ENCODE assay signal across 17 cellular contexts in genomic region chr13:46909037-46909436, GRCh38. TPM values are rescaled to one million over a fixed set of nuclear protein-coding genes. Genes with fewer than 3 reads are reported as not detected.
A peak's percentile ranks its signal among the peaks of the same experiment; 100 is the strongest.
DNase-seq lines count a peak whose midpoint lies in the region; ATAC-seq and TF ChIP-seq lines count a peak whose summit lies in the region.
"Had no signal": no experiment of that assay in that cellular context is flagged by ENCODE, and none has a peak within 500 bp of the region (broad histone marks: within the 10 kb centered on the region; RNA-seq: fewer than 3 reads in every experiment).

No MANE protein-coding gene starts in this region.

- TF ChIP-seq CTCF in SK-N-SH (IDR thresholded peaks at IDR 0.05) (no peak), fibroblast of pulmonary artery (IDR thresholded peaks at IDR 0.05; ENCODE audit: low read length, missing control alignments) (no peak), omental fat pad (IDR thresholded peaks at IDR 0.05) (no peak)

- TF ChIP-seq RAD21 in SK-N-SH (IDR thresholded peaks at IDR 0.05; ENCODE audit: low read length), result no peak

- H2AFZ ChIP-seq in SK-N-SH (ENCODE audit: low read depth), result no peak overlapping the region
- H2AFZ ChIP-seq: GM23338 had no signal

- no peaks in the 10 kb centered on the region for H3K36me3 Mint-ChIP-seq in effector memory CD8-positive, alpha-beta T cell (ENCODE audit: insufficient read depth)
- H3K36me3 Mint-ChIP-seq: CD4-positive, CD25-positive, alpha-beta regulatory T cell had no signal

- no peak overlapping the region for H3K4me3 ChIP-seq in SK-N-SH (ENCODE audit: low read depth in 2 of 2, low read length in 1 of 2)
- no peak overlapping the region for H3K4me3 ChIP-seq in fibroblast of pulmonary artery (replicated peaks; ENCODE audit: low read depth, low read length)
- H3K4me3 ChIP-seq: BLaER1 treated with 17β-estradiol and CSF1 and Interleukin-3, amounts not matched to agents 10 nM and 100 nM; GM23338 had no signal

- H3K36me3 ChIP-seq in SK-N-SH (replicated peaks in 1 of 2; ENCODE audit: control insufficient read depth in 1 of 2, insufficient read depth in 2 of 2, low read length in 1 of 2), result no peaks in the 10 kb centered on the region
- H3K36me3 ChIP-seq: BLaER1 treated with 17β-estradiol and CSF1 and Interleukin-3, amounts not matched to agents 10 nM and 100 nM had no signal

- no peaks in the 10 kb centered on the region for H3K79me2 ChIP-seq in SK-N-SH (ENCODE audit: insufficient read depth)

- no peaks in the 10 kb centered on the region; a peak in 2 of 4 replicates for H3K4me1 ChIP-seq in SK-N-SH (ENCODE audit: control insufficient read depth in 1 of 2, insufficient read depth in 2 of 2, low read depth in 1 of 2, low read length in 1 of 2)
- H3K4me1 ChIP-seq: BLaER1 treated with 17β-estradiol and CSF1 and Interleukin-3, amounts not matched to agents 10 nM and 100 nM had no signal

- CTCF ChIA-PET in SK-N-SH (lab: Yijun Ruan, JAX), result no interaction called here

- ATAC-seq in SK-N-SH treated with all-trans-retinoic acid at 6 μM for 48 hours (peak; percentile 50), omental fat pad (ENCODE audit: low FRiP score) (no peak)
- no peak for ATAC-seq in effector memory CD8-positive, alpha-beta T cell (replicated peaks)
- ATAC-seq: GM23338 had no signal

- no peaks in the 10 kb centered on the region for H4K20me1 ChIP-seq in SK-N-SH (ENCODE audit: insufficient read depth)
- H4K20me1 ChIP-seq: BLaER1 treated with 17β-estradiol and CSF1 and Interleukin-3, amounts not matched to agents 10 nM and 100 nM had no signal

- H3K27me3 Mint-ChIP-seq in effector memory CD8-positive, alpha-beta T cell, result peaks cover 17 to 40% of the 10 kb centered on the region in 2 donors

- H3K27ac ChIP-seq in SK-N-SH (ENCODE audit: low read depth in 2 of 2, low read length in 1 of 2), result peak overlapping the region in 1 of 2 experiments; percentile 59; a peak in 3 of 4 replicates
- H3K27ac ChIP-seq: 22Rv1; BLaER1 treated with 17β-estradiol and CSF1 and Interleukin-3, amounts not matched to agents 10 nM and 100 nM had no signal

- no peaks in the 10 kb centered on the region for H3K9me3 ChIP-seq in SK-N-SH

- H3K9ac ChIP-seq in SK-N-SH, result no peak overlapping the region
- H3K9ac ChIP-seq: BLaER1 treated with 17β-estradiol and CSF1 and Interleukin-3, amounts not matched to agents 10 nM and 100 nM had no signal

- peaks cover 5% of the 10 kb centered on the region for H3F3A ChIP-seq in SK-N-SH (replicated peaks; ENCODE audit: insufficient read depth)

- no peak overlapping the region for H3K4me3 Mint-ChIP-seq in effector memory CD8-positive, alpha-beta T cell
- H3K4me3 Mint-ChIP-seq: CD4-positive, CD25-positive, alpha-beta regulatory T cell; GM23338 had no signal

- H3K4me2 ChIP-seq in SK-N-SH, result no peak overlapping the region
- H3K4me2 ChIP-seq: BLaER1 treated with 17β-estradiol and CSF1 and Interleukin-3, amounts not matched to agents 10 nM and 100 nM; GM23338 had no signal

- DNase-seq in SK-N-SH (no peak), amniotic epithelial cell (ENCODE audit: low read depth) (peak; percentile 11), fibroblast of pulmonary artery (ENCODE audit: low read depth) (peak; percentile 25), T-helper 1 cell (no peak), omental fat pad (ENCODE audit: low spot score) (no peak), cortex of kidney (lab: John Stamatoyannopoulos, UW) (no peak)
- no peak for DNase-seq in effector memory CD8-positive, alpha-beta T cell
- DNase-seq: CD4-positive, CD25-positive, alpha-beta regulatory T cell; DMS53; H7 had no signal

- TF ChIP-seq EP300 in SK-N-SH (IDR thresholded peaks at IDR 0.05; ENCODE audit: borderline replicate concordance in 1 of 2, low read depth in 1 of 2, low read length in 1 of 2), result no peak

- no peaks in the 10 kb centered on the region for H3K9me3 Mint-ChIP-seq in effector memory CD8-positive, alpha-beta T cell

- H3K27me3 ChIP-seq in SK-N-SH (ENCODE audit: insufficient read depth), result no peaks in the 10 kb centered on the region
- H3K27me3 ChIP-seq: BLaER1 treated with 17β-estradiol and CSF1 and Interleukin-3, amounts not matched to agents 10 nM and 100 nM had no signal

- POLR2A ChIA-PET in SK-N-SH (lab: Yijun Ruan, JAX), result no interaction called here

- 27% methylated on average over 3 of the region's 3 CpGs for WGBS in SK-N-SH (ENCODE audit: low lambda C conversion rate)

- no peak overlapping the region for H3K27ac Mint-ChIP-seq in effector memory CD8-positive, alpha-beta T cell
- H3K27ac Mint-ChIP-seq: CD4-positive, CD25-positive, alpha-beta regulatory T cell; GM23338 had no signal

- H3K9me2 ChIP-seq in SK-N-SH, result no peaks in the 10 kb centered on the region

- H3K4me1 Mint-ChIP-seq in effector memory CD8-positive, alpha-beta T cell (ENCODE audit: low read depth in 2 of 2), result no peaks in the 10 kb centered on the region
- H3K4me1 Mint-ChIP-seq: CD4-positive, CD25-positive, alpha-beta regulatory T cell; GM23338 had no signal

TF ChIP-seq in SK-N-SH treated with all-trans-retinoic acid at 6 μM for 48 hours, 23 proteins besides CTCF, POLR2A, EP300 and RAD21 (continues in another document):
- TF ChIP-seq ZNF565 (CRISPR knock-in tag; conservative IDR thresholded peaks at IDR 0.05; ENCODE audit: low read depth) (no peak), GLIS3 (CRISPR knock-in tag; IDR thresholded peaks at IDR 0.05) (no peak), CSDC2 (CRISPR knock-in tag; IDR thresholded peaks at IDR 0.05) (no peak), OSR1 (CRISPR knock-in tag; IDR thresholded peaks at IDR 0.05) (no peak), TCF4 (CRISPR knock-in tag; IDR thresholded peaks at IDR 0.05; ENCODE audit: borderline replicate concordance) (no peak), ARNTL (CRISPR knock-in tag; IDR thresholded peaks at IDR 0.05; ENCODE audit: borderline replicate concordance, low read depth) (no peak), ESRRG (CRISPR knock-in tag; IDR thresholded peaks at IDR 0.05) (no peak), TSHZ2 (CRISPR knock-in tag; IDR thresholded peaks at IDR 0.05) (no peak), ZNF8 (CRISPR knock-in tag; IDR thresholded peaks at IDR 0.05) (no peak)

TF ChIP-seq in SK-N-SH, 30 proteins besides CTCF, POLR2A, EP300 and RAD21 (continues in another document):
- TF ChIP-seq MXI1 (IDR thresholded peaks at IDR 0.05; ENCODE audit: low read depth, low read length), result no peak
- no peak for TF ChIP-seq REST (IDR thresholded peaks at IDR 0.05; ENCODE audit: low read depth, low read length)
- no peak for TF ChIP-seq MEF2A (IDR thresholded peaks at IDR 0.05; ENCODE audit: borderline replicate concordance, low read depth)
- TF ChIP-seq SMC3 (IDR thresholded peaks at IDR 0.05; ENCODE audit: low read depth, low read length), result no peak
- TF ChIP-seq NRF1 (IDR thresholded peaks at IDR 0.05; ENCODE audit: low read depth, low read length), result no peak
- TF ChIP-seq RXRA (IDR thresholded peaks at IDR 0.05; ENCODE audit: borderline replicate concordance, low read depth), result no peak
- TF ChIP-seq NFIC (IDR thresholded peaks at IDR 0.05; ENCODE audit: borderline replicate concordance), result no peak
- TF ChIP-seq CHD2 (IDR thresholded peaks at IDR 0.05; ENCODE audit: low read length, partially characterized antibody), result no peak
- TF ChIP-seq USF2 (IDR thresholded peaks at IDR 0.05; ENCODE audit: borderline replicate concordance, low read depth, low read length), result no peak
- no peak for TF ChIP-seq TAF1 (IDR thresholded peaks at IDR 0.05; ENCODE audit: borderline replicate concordance, low read depth, low read length)
- no peak for TF ChIP-seq TCF12 (IDR thresholded peaks at IDR 0.05)
- no peak for TF ChIP-seq FOXM1 (IDR thresholded peaks at IDR 0.05; ENCODE audit: low read depth)

RNA-seq across cellular contexts. Expression of gene HTR2A, which starts 12.2 kb away (rescaled TPM):
- 0.33 and 0.37 TPM in 2 replicates for polyA plus RNA-seq in SK-N-SH (2012; rRNA removed)
- 0.60 and 0.96 TPM in 2 replicates for polyA plus RNA-seq in SK-N-SH (2012; cell fraction: cytosol; rRNA removed)
- polyA plus RNA-seq in SK-N-SH (2012; cell fraction: nucleus; rRNA removed), result 0.15 and 0.18 TPM in 2 replicates
- 1 to 10 TPM in 1 of 4 donors, under 1 TPM in 3; 0.16 to 1.2 (median 0.55) TPM for total RNA-seq in omental fat pad
- total RNA-seq: A673; CD4-positive, CD25-positive, alpha-beta regulatory T cell; G401; GM23338; H7; HT-29 had no signal
- polyA plus RNA-seq: CD4-positive, CD25-positive, alpha-beta regulatory T cell; GM23338 had no signal

Comparison
In these comparisons a context has a peak if more than half of its experiments do, and no peak if none do; other contexts are left out.
1. DNase-seq: peak in amniotic epithelial cell (single experiment) and fibroblast of pulmonary artery (single experiment); none in SK-N-SH (single experiment), T-helper 1 cell (0 of 5), effector memory CD8-positive, alpha-beta T cell (0 of 3), omental fat pad (single experiment) and cortex of kidney (single experiment).